26 cellular contexts compared by ENCODE assay signal in the genomic region with DNA sequence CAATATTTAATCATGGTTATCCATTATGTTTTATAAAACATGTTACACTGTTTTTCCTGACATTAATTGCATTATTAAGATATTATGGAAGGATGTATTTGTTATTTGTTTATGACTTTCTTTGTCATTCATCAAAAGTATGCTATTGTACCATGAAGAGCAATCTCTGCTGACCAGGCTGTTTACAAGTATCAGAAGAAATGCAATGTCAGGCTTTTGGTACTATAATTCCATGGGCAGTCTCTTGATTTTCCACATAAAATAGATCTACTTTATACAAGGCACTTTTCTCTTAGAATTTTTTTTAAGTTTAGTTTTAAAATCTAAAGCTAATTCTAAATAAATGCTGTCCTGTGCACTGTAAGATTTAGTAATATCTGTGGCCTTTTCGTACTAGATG.
"Had no signal": no experiment of that assay in that cellular context is flagged by ENCODE, and none has a peak within 500 bp of the region (broad histone marks: within the 10 kb centered on the region; RNA-seq: fewer than 3 reads in every experiment).

No MANE protein-coding gene starts in this region.

- H3K27ac ChIP-seq: neural progenitor cell, ovary, parathyroid adenoma, psoas muscle, skin epidermis, stomach, thoracic aorta, thyroid gland, tibial nerve, upper lobe of left lung, vagina had no signal

- H3K4me1 ChIP-seq: neural progenitor cell, parathyroid adenoma, psoas muscle, stomach, tibial nerve, upper lobe of left lung, vagina had no signal

- ATAC-seq: natural killer cell; psoas muscle; right cardiac atrium; sciatic nerve; stimulated activated effector memory CD8-positive, alpha-beta T cell treated with anti-CD3 and anti-CD28 coated beads, Interleukin-12 subunit alpha, Interleukin-12 subunit beta, amount 100 ng/mL, for 72 hours; stimulated activated naive B cell treated with anti-CD40 and anti-IgM and Interleukin-4, amounts not matched to agents 10 μg/mL and 1 μg/mL and 100 μg/mL, for 72 hours had no signal

- FAIRE-seq: urothelium cell line had no signal

- H3K36me3 ChIP-seq: neural progenitor cell, ovary, stomach, thoracic aorta, thyroid gland, tibial nerve, upper lobe of left lung, vagina had no signal

- H3K27me3 ChIP-seq: neural progenitor cell, ovary, stomach, thyroid gland, tibial nerve, upper lobe of left lung, vagina had no signal

- H3K79me2 ChIP-seq: parathyroid adenoma had no signal

- H2AFZ ChIP-seq: neural progenitor cell, parathyroid adenoma had no signal

- DNase-seq: naive B cell; natural killer cell; occipital lobe; ovary; posterior cingulate gyrus; psoas muscle; right cardiac atrium; stimulated activated CD4-positive, alpha-beta T cell treated with anti-CD3 and anti-CD28 coated beads, Interleukin-15, amount 100 ng/mL, for 24 hours; stimulated activated CD4-positive, alpha-beta T cell treated with anti-CD3 and anti-CD28 coated beads, Interleukin-2, amount 100 ng/mL, for 24 hours; stimulated activated CD4-positive, alpha-beta T cell treated with anti-CD3 and anti-CD28 coated beads, Interleukin-2, amount 100 ng/mL, for 48 hours; stimulated activated CD4-positive, alpha-beta T cell treated with anti-CD3 and anti-CD28 coated beads, Interleukin-4, amount 100 ng/mL, for 24 hours; stimulated activated naive B cell treated with anti-CD40 and anti-IgM and Interleukin-4, amounts not matched to agents 10 μg/mL and 1 μg/mL and 100 μg/mL, for 72 hours; stimulated activated naive CD4-positive, alpha-beta T cell treated with Interleukin-2 at 50 U/mL for 16 hours; stomach; thyroid gland; trophoblast cell; upper lobe of left lung had no signal

- H3K4me2 ChIP-seq: neural progenitor cell had no signal

- H3K4me3 ChIP-seq: neural progenitor cell, ovary, psoas muscle, skin epidermis, stomach, thoracic aorta, thyroid gland, tibial nerve, upper lobe of left lung, vagina had no signal

- H3K9ac ChIP-seq: neural progenitor cell, parathyroid adenoma had no signal

- H3K9me3 ChIP-seq: ovary, psoas muscle, stomach, thoracic aorta, thyroid gland, tibial nerve, upper lobe of left lung, vagina had no signal
